In genomic region chr7:90188281-90188680, GRCh38 we compare ENCODE assay signal across 12 cellular contexts. TPM values are rescaled to one million over a fixed set of nuclear protein-coding genes. Genes with fewer than 3 reads are reported as not detected.
DNase-seq lines count a peak whose midpoint lies in the region; ATAC-seq and TF ChIP-seq lines count a peak whose summit lies in the region.
"Had no signal": no experiment of that assay in that cellular context is flagged by ENCODE, and none has a peak within 500 bp of the region (broad histone marks: within the 10 kb centered on the region; RNA-seq: fewer than 3 reads in every experiment).

No MANE protein-coding gene starts in this region.

- in situ Hi-C loops in GM13976 (cut with MboI; ENCODE audit: low sequenced_read_pairs, unreplicated experiment), result no loop called here

- TF ChIP-seq CTCF in NB4 (IDR thresholded peaks at IDR 0.05; ENCODE audit: low read depth, low read length) (no peak), GM13976 (IDR thresholded peaks at IDR 0.05; ENCODE audit: borderline replicate concordance, control extremely low read depth, extremely low read depth, insufficient read depth, missing control alignments) (no peak)

- no peak for TF ChIP-seq POLR2A in NB4 (IDR thresholded peaks at IDR 0.05; ENCODE audit: extremely low read depth, insufficient read length)

- H3K4me3 ChIP-seq in NB4 (ENCODE audit: low read depth, low read length), result no peak overlapping the region
- H3K4me3 ChIP-seq: smooth muscle cell had no signal

- ATAC-seq in GM19463 (IDR thresholded peaks at IDR 0.05; ENCODE audit: unreplicated experiment) (peak; percentile 99), HG02981 (IDR thresholded peaks at IDR 0.05; ENCODE audit: unreplicated experiment) (peak; percentile 90), esophagus mucosa (no peak)
- ATAC-seq: T-cell had no signal

- peak; percentile 33 for DNase-seq in CD1c-positive myeloid dendritic cell (ENCODE audit: extremely low spot score)
- peak; percentile 75 for DNase-seq in NB4 (ENCODE audit: low read depth)
- DNase-seq in amygdala (lab: John Stamatoyannopoulos, UW), result no peak
- no peak for DNase-seq in GM13976 (ENCODE audit: low spot score)
- no peak for DNase-seq in islet precursor cell
- DNase-seq: activated T-cell treated with anti-CD3 and anti-CD28 coated beads, Interleukin-2, amount 50 U/mL, for 24 hours; GDM1; T-cell had no signal

RNA-seq across cellular contexts. Expression of gene STEAP2, which starts 23.3 kb away (rescaled TPM):
- total RNA-seq in esophagus mucosa, result 2.4 TPM

RNA-seq across cellular contexts. Expression of gene STEAP1, which starts 34.0 kb away (rescaled TPM):
- total RNA-seq in esophagus mucosa, result 8.8 TPM

RNA-seq across cellular contexts. Expression of gene CFAP69, which starts 56.7 kb away (rescaled TPM):
- 1.1 TPM for total RNA-seq in esophagus mucosa

Comparison
In these comparisons a context has a peak if more than half of its experiments do, and no peak if none do; other contexts are left out.
1. DNase-seq: peak in CD1c-positive myeloid dendritic cell (single experiment) and NB4 (single experiment); none in amygdala (0 of 56), GM13976 (single experiment) and islet precursor cell (single experiment).